In genomic region chr12:130013771-130014484, GRCh38 we compare ENCODE assay signal across 8 cellular contexts.
DNase-seq lines count a peak whose midpoint lies in the region; ATAC-seq lines count a peak whose summit lies in the region.

No MANE protein-coding gene starts in this region.

- peak; percentile 71 for DNase-seq in DMS 273 (lab: John Stamatoyannopoulos, UW; ENCODE audit: unreplicated experiment)
- DNase-seq in DMS 273 treated with DMSO at 0.1 percent for 48 hours (lab: John Stamatoyannopoulos, UW): no peak
- DNase-seq in NCI-H2171 (lab: John Stamatoyannopoulos, UW): peak; percentile 25
- DNase-seq in activated T-cell treated with anti-CD3 and anti-CD28 coated beads, Interleukin-2, amount 50 U/mL, for 1 hour: peak; percentile 21
- peak; percentile 72 to 96 (median 90) for DNase-seq in head of caudate nucleus
- DNase-seq in putamen (ENCODE audit: low spot score): peak; percentile 87

- intact Hi-C loops in head of caudate nucleus (cut with DNase I): loop anchor here (5.0 kb wide), 1 partner anchor 102 kb away; no protein-coding TSS in a partner anchor

- ATAC-seq in HG02678 (IDR thresholded peaks at IDR 0.05; ENCODE audit: unreplicated experiment): peak; percentile 54
- no peak for ATAC-seq in HG02571 (IDR thresholded peaks at IDR 0.05; ENCODE audit: unreplicated experiment)
